In genomic region chr2:27212626-27213471, GRCh38 we compare ENCODE assay signal across 8 cellular contexts. TPM values are rescaled to one million over a fixed set of nuclear protein-coding genes. Genes with fewer than 3 reads are reported as not detected.
DNase-seq lines count a peak whose midpoint lies in the region; ATAC-seq, FAIRE-seq and TF ChIP-seq lines count a peak whose summit lies in the region.

No MANE protein-coding gene starts in this region.

- in situ Hi-C loops in HepG2 (cut with HindIII; ENCODE audit: extremely low pct_ligation_motif_present, low pct_unique_long_range_greater_than_20kb) = no loop called here

- H3K9me3 ChIP-seq in HepG2 (ENCODE audit: low read length) (no peaks in the 10 kb centered on the region), suprapubic skin (no peaks in the 10 kb centered on the region)

- H2AFZ ChIP-seq in HepG2 (ENCODE audit: low read length) = no peak overlapping the region

- WGBS in HepG2 (ENCODE audit: low lambda C conversion rate) = 6% methylated on average over 34 of the region's 34 CpGs
- WGBS in suprapubic skin = 8% methylated on average over 34 of the region's 34 CpGs

- peak overlapping the region; percentile 99 for H3K9ac ChIP-seq in HepG2 (ENCODE audit: insufficient read depth, low read depth, low read length)

- TSS peak; percentile 63 for BruUV-seq in HepG2 (replicated peaks; lab: Mats Ljungman, UMichigan)

- TF ChIP-seq CTCF in AG04449 (IDR thresholded peaks at IDR 0.05; ENCODE audit: insufficient read depth, low read length, missing control alignments) (no peak), HepG2 (CRISPR knock-in tag; IDR thresholded peaks at IDR 0.05) (0 out of 2 replicates have a peak, but pooled peaks have one; percentile 7), suprapubic skin (IDR thresholded peaks at IDR 0.05) (no peak)

- H3K79me2 ChIP-seq in HepG2 (ENCODE audit: insufficient read depth, low read length) = peaks cover 45% of the 10 kb centered on the region

- peak overlapping the region; percentile 99 for H3K4me2 ChIP-seq in HepG2 (ENCODE audit: low read depth, low read length)

- CTCF ChIA-PET in AG04449 (lab: Yijun Ruan, JAX) (interaction anchor here (0.7 to 1.8 kb wide), 6 partner anchors 21 to 115 kb away, joined by 3 to 8 read pairs (median 4); no protein-coding TSS in a partner anchor), HepG2 (lab: Yijun Ruan, JAX; ENCODE audit: low intra/inter-chr PET ratio, low total read pairs) (no interaction called here)

- H3K4me1 ChIP-seq in HepG2 (ENCODE audit: insufficient read depth, low read length) (peaks cover 65% of the 10 kb centered on the region), suprapubic skin (peaks cover 42% of the 10 kb centered on the region)

- no peak for TF ChIP-seq POLR2A in GM18505 (IDR thresholded peaks at IDR 0.05; ENCODE audit: borderline replicate concordance, extremely low read depth, insufficient read depth, insufficient read length)
- no peak for TF ChIP-seq POLR2A in HepG2 (IDR thresholded peaks at IDR 0.05; ENCODE audit: insufficient read depth in 1 of 2, low read depth in 2 of 2, low read length in 2 of 2)
- no peak for TF ChIP-seq POLR2A in suprapubic skin (IDR thresholded peaks at IDR 0.05)

- H3K27me3 ChIP-seq in HepG2 (ENCODE audit: control insufficient read depth in 1 of 2, insufficient read depth in 2 of 2, low read length in 2 of 2) (no peaks in the 10 kb centered on the region; a peak in 1 of 5 replicates), suprapubic skin (no peaks in the 10 kb centered on the region)

- H3K4me3 ChIP-seq in AG04449 (ENCODE audit: low read depth, low read length) (peak overlapping the region; percentile 91), HepG2 (replicated peaks in 1 of 3; ENCODE audit: insufficient read depth in 1 of 3, low read depth in 2 of 3, low read length in 3 of 3) (peak overlapping the region; percentile 87 to 93 (median 89)), suprapubic skin (peak overlapping the region; percentile 67)

- intact Hi-C loops in HepG2 (cut with micrococcal nuclease; ENCODE audit: unreplicated experiment) = loop anchor here (5.0 kb wide), 1 partner anchor 116 kb away; no protein-coding TSS in a partner anchor

- peak overlapping the region; percentile 95 for H3K27ac ChIP-seq in caudate nucleus (ENCODE audit: low read depth, low read length)
- peak overlapping the region; percentile 97 for H3K27ac ChIP-seq in HepG2 (ENCODE audit: extremely low read length, insufficient read depth, low read length)
- peak overlapping the region; percentile 92 for H3K27ac ChIP-seq in suprapubic skin

- H3K36me3 ChIP-seq in HepG2 (replicated peaks in 1 of 2; ENCODE audit: control insufficient read depth in 1 of 2, insufficient read depth in 2 of 2, low read length in 2 of 2) (peaks cover 6 to 39% of the 10 kb centered on the region in 2 experiments), suprapubic skin (peaks cover 26% of the 10 kb centered on the region)

- TF ChIP-seq RAD21 in HepG2 (CRISPR knock-in tag; IDR thresholded peaks at IDR 0.05) = no peak

- TF ChIP-seq EP300 in HepG2 (IDR thresholded peaks at IDR 0.05; ENCODE audit: low read depth in 2 of 2, low read length in 2 of 2) (no peak), HepG2 (CRISPR knock-in tag; IDR thresholded peaks at IDR 0.05; ENCODE audit: borderline replicate concordance) (no peak; the same call in 1 of the 2 replicates), suprapubic skin (IDR thresholded peaks at IDR 0.05) (no peak)

- POLR2A ChIA-PET in AG04449 (lab: Yijun Ruan, JAX) (interaction anchor here (0.9 to 1.4 kb wide), 2 partner anchors 68 to 79 kb away, joined by 3 to 5 read pairs; partner anchors contain the start of gene PREB), HepG2 (lab: Yijun Ruan, JAX) (interaction anchor here (0.6 to 3.0 kb wide), 31 partner anchors 10 to 215 kb away, joined by 3 to 15 read pairs (median 5); partner anchors contain the start of genes ABHD1, AGBL5, CGREF1 and KHK)

- peak; percentile 2 for ATAC-seq in GM18505 (IDR thresholded peaks at IDR 0.05; ENCODE audit: unreplicated experiment)
- ATAC-seq in SK-N-SH treated with all-trans-retinoic acid at 6 μM for 48 hours = peak; percentile 23
- peak; percentile 12 for ATAC-seq in HepG2

- no peaks in the 10 kb centered on the region for H4K20me1 ChIP-seq in HepG2 (ENCODE audit: insufficient read depth, low read length)

- no peak for FAIRE-seq in HepG2 (lab: Jason Lieb, UNC)

- DNase-seq in AG04449 (ENCODE audit: low read depth, low spot score) (no peak), HT1080 (ENCODE audit: low read depth) (peak; percentile 15), caudate nucleus (lab: John Stamatoyannopoulos, UW) (peak in 6 of 61 donors; percentile 23 to 62 (median 44)), HepG2 (ENCODE audit: low spot score) (peak; percentile 55), suprapubic skin (ENCODE audit: low spot score in 2 of 2) (peak in 1 of 2 donors; percentile 67), NK-92 (lab: John Stamatoyannopoulos, UW; ENCODE audit: unreplicated experiment) (no peak)

RNA-seq across cellular contexts. Expression of gene SLC5A6, which starts 0.8 kb away (rescaled TPM):
- total RNA-seq in HT1080 (2014; rRNA removed; shearing (Covaris generic)) = 77.9 and 82.0 TPM in 2 replicates
- polyA plus RNA-seq in HT1080 (2015; cell fraction: cytosol; rRNA removed) = 24.6 and 28.3 TPM in 2 replicates
- polyA plus RNA-seq in HT1080 (2015; cell fraction: nucleus; rRNA removed) = 102 and 128 TPM in 2 replicates
- 73.9 and 135 TPM in 2 replicates for total RNA-seq in HepG2 (2016; rRNA removed; fragmentation: Illumina TruSeq; extraction: Trizol)
- 30.4 and 34.3 TPM in 2 replicates for total RNA-seq in HepG2 (2016; cell fraction: cytosol; rRNA removed; fragmentation: Illumina TruSeq; extraction: Trizol; ENCODE audit: low read depth)
- total RNA-seq in HepG2 (2016; cell fraction: insoluble cytoplasmic fraction; rRNA removed; fragmentation: Illumina TruSeq; extraction: Trizol) = 73.5 and 136 TPM in 2 replicates
- 79.1 and 85.5 TPM in 2 replicates for total RNA-seq in HepG2 (2016; cell fraction: membrane; rRNA removed; fragmentation: Illumina TruSeq; extraction: Trizol)
- 134 and 158 TPM in 2 replicates for total RNA-seq in HepG2 (2016; cell fraction: nucleus; rRNA removed; fragmentation: Illumina TruSeq; extraction: Trizol)
- polyA plus RNA-seq in HepG2 (2011; rRNA removed) = 417 and 462 TPM in 2 replicates
- polyA plus RNA-seq in HepG2 (2011; cell fraction: cytosol; rRNA removed) = 356 and 373 TPM in 2 replicates
- 1,568 and 1,774 TPM in 2 replicates for polyA plus RNA-seq in HepG2 (2011; cell fraction: nucleus; rRNA removed)
- polyA plus RNA-seq in HepG2 (2012) = 192 and 216 TPM in 2 replicates
- 27.4 and 30.4 TPM in 2 replicates for polyA plus RNA-seq in HepG2 (2016; cell fraction: cytosol; fragmentation: Illumina TruSeq; extraction: Trizol; ENCODE audit: low read depth)
- polyA plus RNA-seq in HepG2 (2016; cell fraction: insoluble cytoplasmic fraction; fragmentation: Illumina TruSeq; extraction: Trizol; ENCODE audit: low read depth) = 63.2 and 70.8 TPM in 2 replicates
- 56.1 and 58.9 TPM in 2 replicates for polyA plus RNA-seq in HepG2 (2016; cell fraction: membrane; fragmentation: Illumina TruSeq; extraction: Trizol; ENCODE audit: low read depth)
- 255 and 265 TPM in 2 replicates for polyA plus RNA-seq in HepG2 (2016; cell fraction: nucleus; fragmentation: Illumina TruSeq; extraction: Trizol; ENCODE audit: insufficient read depth, low read depth)
- polyA minus RNA-seq in HepG2 (2011; rRNA and poly(A)+ RNA removed; ENCODE audit: low replicate concordance) = 193 and 937 TPM in 2 replicates
- 155 and 193 TPM in 2 replicates for polyA minus RNA-seq in HepG2 (2011; cell fraction: cytosol; rRNA and poly(A)+ RNA removed)
- 359 and 416 TPM in 2 replicates for polyA minus RNA-seq in HepG2 (2011; cell fraction: nucleus; rRNA and poly(A)+ RNA removed)
- 10 to 100 TPM; 30.4 to 33.4 (median 33.1) TPM for total RNA-seq in suprapubic skin

RNA-seq across cellular contexts. Expression of gene ATRAID, which starts 1.0 kb away (rescaled TPM):
- total RNA-seq in HT1080 (2014; rRNA removed; shearing (Covaris generic)) = 124 and 132 TPM in 2 replicates
- polyA plus RNA-seq in HT1080 (2015; cell fraction: cytosol; rRNA removed) = 134 and 143 TPM in 2 replicates
- 102 and 104 TPM in 2 replicates for polyA plus RNA-seq in HT1080 (2015; cell fraction: nucleus; rRNA removed)
- total RNA-seq in HepG2 (2016; rRNA removed; fragmentation: Illumina TruSeq; extraction: Trizol) (130 and 207 TPM in 2 replicates), suprapubic skin (100 to 1,000 TPM; 109 to 177 (median 141) TPM)
- 237 and 301 TPM in 2 replicates for total RNA-seq in HepG2 (2016; cell fraction: cytosol; rRNA removed; fragmentation: Illumina TruSeq; extraction: Trizol; ENCODE audit: low read depth)
- 124 and 208 TPM in 2 replicates for total RNA-seq in HepG2 (2016; cell fraction: insoluble cytoplasmic fraction; rRNA removed; fragmentation: Illumina TruSeq; extraction: Trizol)
- 240 and 276 TPM in 2 replicates for total RNA-seq in HepG2 (2016; cell fraction: membrane; rRNA removed; fragmentation: Illumina TruSeq; extraction: Trizol)
- 132 and 154 TPM in 2 replicates for total RNA-seq in HepG2 (2016; cell fraction: nucleus; rRNA removed; fragmentation: Illumina TruSeq; extraction: Trizol)
- 280 and 382 TPM in 2 replicates for polyA plus RNA-seq in HepG2 (2011; rRNA removed)
- polyA plus RNA-seq in HepG2 (2011; cell fraction: cytosol; rRNA removed) = 388 and 397 TPM in 2 replicates
- polyA plus RNA-seq in HepG2 (2011; cell fraction: nucleus; rRNA removed) = 165 and 172 TPM in 2 replicates
- polyA plus RNA-seq in HepG2 (2012) = 120 and 153 TPM in 2 replicates
- 273 and 357 TPM in 2 replicates for polyA plus RNA-seq in HepG2 (2016; cell fraction: cytosol; fragmentation: Illumina TruSeq; extraction: Trizol; ENCODE audit: low read depth)
- 125 and 139 TPM in 2 replicates for polyA plus RNA-seq in HepG2 (2016; cell fraction: insoluble cytoplasmic fraction; fragmentation: Illumina TruSeq; extraction: Trizol; ENCODE audit: low read depth)
- polyA plus RNA-seq in HepG2 (2016; cell fraction: membrane; fragmentation: Illumina TruSeq; extraction: Trizol; ENCODE audit: low read depth) = 241 and 285 TPM in 2 replicates
- 232 and 249 TPM in 2 replicates for polyA plus RNA-seq in HepG2 (2016; cell fraction: nucleus; fragmentation: Illumina TruSeq; extraction: Trizol; ENCODE audit: insufficient read depth, low read depth)
- 164 and 175 TPM in 2 replicates for polyA minus RNA-seq in HepG2 (2011; rRNA and poly(A)+ RNA removed; ENCODE audit: low replicate concordance)
- 98.3 and 110 TPM in 2 replicates for polyA minus RNA-seq in HepG2 (2011; cell fraction: cytosol; rRNA and poly(A)+ RNA removed)
- 161 and 181 TPM in 2 replicates for polyA minus RNA-seq in HepG2 (2011; cell fraction: nucleus; rRNA and poly(A)+ RNA removed)

RNA-seq across cellular contexts. Expression of gene CAD, which starts 4.3 kb away (rescaled TPM):
- total RNA-seq in HT1080 (2014; rRNA removed; shearing (Covaris generic)) = 52.9 and 54.0 TPM in 2 replicates
- 16.4 and 19.3 TPM in 2 replicates for polyA plus RNA-seq in HT1080 (2015; cell fraction: cytosol; rRNA removed)
- 117 and 119 TPM in 2 replicates for polyA plus RNA-seq in HT1080 (2015; cell fraction: nucleus; rRNA removed)
- total RNA-seq in HepG2 (2016; rRNA removed; fragmentation: Illumina TruSeq; extraction: Trizol) = 21.5 and 21.7 TPM in 2 replicates
- total RNA-seq in HepG2 (2016; cell fraction: cytosol; rRNA removed; fragmentation: Illumina TruSeq; extraction: Trizol; ENCODE audit: low read depth) = 10.8 and 11.1 TPM in 2 replicates
- total RNA-seq in HepG2 (2016; cell fraction: insoluble cytoplasmic fraction; rRNA removed; fragmentation: Illumina TruSeq; extraction: Trizol) = 16.3 and 22.5 TPM in 2 replicates
- 11.0 and 11.4 TPM in 2 replicates for total RNA-seq in HepG2 (2016; cell fraction: membrane; rRNA removed; fragmentation: Illumina TruSeq; extraction: Trizol)
- 33.1 and 40.6 TPM in 2 replicates for total RNA-seq in HepG2 (2016; cell fraction: nucleus; rRNA removed; fragmentation: Illumina TruSeq; extraction: Trizol)
- polyA plus RNA-seq in HepG2 (2011; rRNA removed) = 37.0 and 43.1 TPM in 2 replicates
- 15.7 and 25.3 TPM in 2 replicates for polyA plus RNA-seq in HepG2 (2011; cell fraction: cytosol; rRNA removed)
- polyA plus RNA-seq in HepG2 (2011; cell fraction: nucleus; rRNA removed) = 233 and 267 TPM in 2 replicates
- polyA plus RNA-seq in HepG2 (2012) = 31.5 and 37.5 TPM in 2 replicates
- polyA plus RNA-seq in HepG2 (2016; cell fraction: cytosol; fragmentation: Illumina TruSeq; extraction: Trizol; ENCODE audit: low read depth) = 5.5 and 5.9 TPM in 2 replicates
- 19.5 and 31.5 TPM in 2 replicates for polyA plus RNA-seq in HepG2 (2016; cell fraction: insoluble cytoplasmic fraction; fragmentation: Illumina TruSeq; extraction: Trizol; ENCODE audit: low read depth)
- 11.5 and 14.8 TPM in 2 replicates for polyA plus RNA-seq in HepG2 (2016; cell fraction: membrane; fragmentation: Illumina TruSeq; extraction: Trizol; ENCODE audit: low read depth)
- polyA plus RNA-seq in HepG2 (2016; cell fraction: nucleus; fragmentation: Illumina TruSeq; extraction: Trizol; ENCODE audit: insufficient read depth, low read depth) = 63.8 and 69.6 TPM in 2 replicates
- polyA minus RNA-seq in HepG2 (2011; rRNA and poly(A)+ RNA removed; ENCODE audit: low replicate concordance) = 159 and 251 TPM in 2 replicates
- polyA minus RNA-seq in HepG2 (2011; cell fraction: cytosol; rRNA and poly(A)+ RNA removed) = 44.5 and 51.3 TPM in 2 replicates
- 140 and 150 TPM in 2 replicates for polyA minus RNA-seq in HepG2 (2011; cell fraction: nucleus; rRNA and poly(A)+ RNA removed)
- 10 to 100 TPM; 33.7 to 64.8 (median 42.1) TPM for total RNA-seq in suprapubic skin

RNA-seq across cellular contexts. Expression of gene SLC30A3, which starts 50.0 kb away (rescaled TPM):
- 5.0 and 13.5 TPM in 2 replicates for total RNA-seq in HT1080 (2014; rRNA removed; shearing (Covaris generic))
- 3.0 and 4.1 TPM in 2 replicates for polyA plus RNA-seq in HT1080 (2015; cell fraction: cytosol; rRNA removed)
- 2.5 and 3.4 TPM in 2 replicates for polyA plus RNA-seq in HT1080 (2015; cell fraction: nucleus; rRNA removed)
- 0.38 TPM in 1 of 2 replicates, not detected in the other for total RNA-seq in HepG2 (2016; rRNA removed; fragmentation: Illumina TruSeq; extraction: Trizol)
- total RNA-seq in HepG2 (2016; cell fraction: cytosol; rRNA removed; fragmentation: Illumina TruSeq; extraction: Trizol; ENCODE audit: low read depth) = 0.20 and 0.26 TPM in 2 replicates
- 0.15 TPM in 1 of 2 replicates, not detected in the other for total RNA-seq in HepG2 (2016; cell fraction: insoluble cytoplasmic fraction; rRNA removed; fragmentation: Illumina TruSeq; extraction: Trizol)
- 0.07 and 0.43 TPM in 2 replicates for total RNA-seq in HepG2 (2016; cell fraction: membrane; rRNA removed; fragmentation: Illumina TruSeq; extraction: Trizol)
- 0.25 and 0.37 TPM in 2 replicates for total RNA-seq in HepG2 (2016; cell fraction: nucleus; rRNA removed; fragmentation: Illumina TruSeq; extraction: Trizol)
- polyA plus RNA-seq in HepG2 (2011; rRNA removed) = 0.79 and 1.0 TPM in 2 replicates
- 0.54 and 0.83 TPM in 2 replicates for polyA plus RNA-seq in HepG2 (2011; cell fraction: cytosol; rRNA removed)
- polyA plus RNA-seq in HepG2 (2011; cell fraction: nucleus; rRNA removed) = 5.5 and 6.9 TPM in 2 replicates
- polyA plus RNA-seq in HepG2 (2012) = 1.1 and 1.2 TPM in 2 replicates
- 0.17 and 0.28 TPM in 2 replicates for polyA plus RNA-seq in HepG2 (2016; cell fraction: cytosol; fragmentation: Illumina TruSeq; extraction: Trizol; ENCODE audit: low read depth)
- 0.23 TPM in 1 of 2 replicates, not detected in the other for polyA plus RNA-seq in HepG2 (2016; cell fraction: insoluble cytoplasmic fraction; fragmentation: Illumina TruSeq; extraction: Trizol; ENCODE audit: low read depth)
- 0.19 and 0.29 TPM in 2 replicates for polyA plus RNA-seq in HepG2 (2016; cell fraction: membrane; fragmentation: Illumina TruSeq; extraction: Trizol; ENCODE audit: low read depth)
- 0.96 and 1.8 TPM in 2 replicates for polyA plus RNA-seq in HepG2 (2016; cell fraction: nucleus; fragmentation: Illumina TruSeq; extraction: Trizol; ENCODE audit: insufficient read depth, low read depth)
- polyA minus RNA-seq in HepG2 (2011; rRNA and poly(A)+ RNA removed; ENCODE audit: low replicate concordance) = 1.8 and 2.7 TPM in 2 replicates
- polyA minus RNA-seq in HepG2 (2011; cell fraction: cytosol; rRNA and poly(A)+ RNA removed) = 0.59 and 0.79 TPM in 2 replicates
- 0.50 and 1.3 TPM in 2 replicates for polyA minus RNA-seq in HepG2 (2011; cell fraction: nucleus; rRNA and poly(A)+ RNA removed)
- total RNA-seq in suprapubic skin = not detected

Comparison
In these comparisons a context has a peak if more than half of its experiments do, and no peak if none do; other contexts are left out.
1. DNase-seq: peak in HT1080 (single experiment) and HepG2 (single experiment); none in AG04449 (single experiment) and NK-92 (single experiment).
2. Peak in every context shown above with its lines, with median percentiles within 50 percentile points of each other: H3K4me3 ChIP-seq, ATAC-seq and H3K27ac ChIP-seq.